Comparison of ENCODE assay signal across 10 cellular contexts in the genomic region with DNA sequence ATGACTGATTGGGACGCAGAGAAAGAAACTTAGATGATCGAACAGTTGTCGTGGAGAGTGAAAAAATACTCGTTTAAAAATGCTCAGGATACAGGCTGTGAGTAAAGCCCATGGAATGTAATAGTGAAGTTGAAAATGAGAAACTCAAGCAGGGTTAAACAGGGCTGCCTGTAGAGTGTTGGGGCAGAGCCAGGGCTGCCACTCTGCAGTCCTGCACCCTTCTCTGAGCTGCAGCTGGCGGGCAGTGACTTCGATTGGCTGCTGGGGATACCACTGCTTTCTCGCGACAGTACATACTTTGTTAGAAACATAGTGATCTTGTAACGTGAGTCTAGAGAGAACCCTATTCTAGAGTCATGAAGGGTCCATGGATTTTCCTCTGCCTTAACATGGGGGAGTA.
DNase-seq lines count a peak whose midpoint lies in the region; ATAC-seq and TF ChIP-seq lines count a peak whose summit lies in the region.
"Had no signal": no experiment of that assay in that cellular context is flagged by ENCODE, and none has a peak within 500 bp of the region (broad histone marks: within the 10 kb centered on the region; RNA-seq: fewer than 3 reads in every experiment).

No MANE protein-coding gene starts in this region.

- peaks cover 77% of the 10 kb centered on the region for H3K4me1 ChIP-seq in psoas muscle

- H3K36me3 ChIP-seq in psoas muscle (ENCODE audit: insufficient read depth in 1 of 2, low read depth in 1 of 2): peaks cover 0 to 3% of the 10 kb centered on the region in 2 donors

- peak overlapping the region; percentile 79 for H3K27ac Mint-ChIP-seq in T-helper 17 cell

- no peak for ATAC-seq in T-helper 17 cell
- ATAC-seq in psoas muscle: peak; percentile 60 to 71 (median 64)
- no peak for ATAC-seq in GM18519 (IDR thresholded peaks at IDR 0.05; ENCODE audit: low FRiP score, unreplicated experiment)
- ATAC-seq in GM18861 (IDR thresholded peaks at IDR 0.05; ENCODE audit: unreplicated experiment): no peak

- no peaks in the 10 kb centered on the region for H3K27me3 ChIP-seq in psoas muscle (ENCODE audit: insufficient read depth in 3 of 3, low read length in 2 of 3)

- no peak overlapping the region for H3K4me3 Mint-ChIP-seq in T-helper 17 cell

- peaks cover 60% of the 10 kb centered on the region for H3K4me1 Mint-ChIP-seq in T-helper 17 cell

- H3K9me3 ChIP-seq in T-helper 17 cell (ENCODE audit: control insufficient read depth, low read length, poor library complexity, severe bottlenecking) (no peaks in the 10 kb centered on the region), psoas muscle (no peaks in the 10 kb centered on the region)

- H3K36me3 Mint-ChIP-seq in T-helper 17 cell (ENCODE audit: low read depth): peaks cover 2% of the 10 kb centered on the region

- DNase-seq in EH (ENCODE audit: low read depth) (peak; percentile 96), T-helper 17 cell (no peak), glomerular visceral epithelial cell (ENCODE audit: extremely low spot score) (peak; percentile 75), psoas muscle (peak in 1 of 2 donors; percentile 70), cerebellar cortex (ENCODE audit: low spot score) (no peak), NCI-H187 treated with DMSO at 0.1 percent for 48 hours (lab: John Stamatoyannopoulos, UW) (no peak)
- DNase-seq: activated gamma-delta T cell treated with Interleukin-2 at 50 U/mL for 16 hours, NCI-H187 had no signal

- WGBS in psoas muscle, 3 donors: 9 to 27% (median 10%) methylated on average over 9 of the region's 9 CpGs

- peak overlapping the region; percentile 31 for H3K27ac ChIP-seq in psoas muscle

- TF ChIP-seq CTCF in psoas muscle (IDR thresholded peaks at IDR 0.05): no peak

- intact Hi-C loops in psoas muscle (cut with DNase I): loop anchor here (5.0 to 10.0 kb wide), 2 partner anchors 43 to 296 kb away; a partner anchor contains a TSS

- H3K4me3 ChIP-seq in psoas muscle: peak overlapping the region; percentile 17

- H3K27me3 Mint-ChIP-seq in T-helper 17 cell: no peaks in the 10 kb centered on the region

Comparison
In these comparisons a context has a peak if more than half of its experiments do, and no peak if none do; other contexts are left out.
1. DNase-seq: peak in EH (single experiment) and glomerular visceral epithelial cell (single experiment); none in T-helper 17 cell (0 of 3), cerebellar cortex (single experiment) and NCI-H187 treated with DMSO at 0.1 percent for 48 hours (single experiment).
2. ATAC-seq: peak in psoas muscle (4 of 4); none in T-helper 17 cell (single experiment), GM18519 (single experiment) and GM18861 (single experiment).